In the genomic region with DNA sequence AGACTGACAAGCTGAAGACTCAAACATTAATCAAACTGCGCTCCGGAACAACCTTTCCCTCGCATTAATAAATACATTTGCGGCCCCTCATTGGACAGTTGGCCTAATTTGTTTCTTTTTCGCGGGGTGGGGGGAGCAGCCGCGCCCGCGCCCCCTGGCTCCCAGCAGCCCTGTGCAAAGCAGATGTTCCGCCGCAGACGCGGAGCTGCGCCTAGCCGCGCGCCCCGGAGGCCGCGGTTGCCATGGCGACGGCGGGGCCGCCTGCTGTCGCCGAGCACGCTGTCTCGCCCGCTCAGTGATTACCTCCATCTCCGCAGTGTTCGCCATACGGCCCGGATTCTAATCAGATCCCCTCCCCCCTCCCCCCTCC, we compare ENCODE assay signal across 8 cellular contexts. TPM values are rescaled to one million over a fixed set of nuclear protein-coding genes. Genes with fewer than 3 reads are reported as not detected.
DNase-seq lines count a peak whose midpoint lies in the region; ATAC-seq, FAIRE-seq and TF ChIP-seq lines count a peak whose summit lies in the region.

No MANE protein-coding gene starts in this region.

- H3K9ac ChIP-seq in K562 (ENCODE audit: insufficient read depth in 1 of 2, low read depth in 2 of 2, low read length in 2 of 2), result no peak overlapping the region

- peaks cover 22 to 23% of the 10 kb centered on the region in 2 experiments for H3K4me1 ChIP-seq in K562 (replicated peaks in 1 of 2; ENCODE audit: control insufficient read depth in 2 of 2, insufficient read depth in 2 of 2, low read length in 2 of 2)

- H3K4me1 Mint-ChIP-seq in T-helper 1 cell treated with Interleukin-12 subunit alpha and Interleukin-12 subunit beta and Interleukin-4 antibody, amounts not matched to agents 30 μg/mL and 1 μg/mL, for 36 hours (ENCODE audit: low read depth), result peaks cover 17% of the 10 kb centered on the region

- peaks cover 45% of the 10 kb centered on the region for H3K27me3 Mint-ChIP-seq in T-helper 1 cell treated with Interleukin-12 subunit alpha and Interleukin-12 subunit beta and Interleukin-4 antibody, amounts not matched to agents 30 μg/mL and 1 μg/mL, for 36 hours (ENCODE audit: low read depth)

- H3K36me3 ChIP-seq in K562 (ENCODE audit: control insufficient read depth, insufficient read depth, low read length) (no peaks in the 10 kb centered on the region), kidney epithelial cell (ENCODE audit: control insufficient read depth, insufficient read depth, low read length) (no peaks in the 10 kb centered on the region)

- H3K4me3 ChIP-seq in K562 (peak overlapping the region; percentile 12; the same call in 1 of the 2 replicates), kidney epithelial cell (ENCODE audit: low read depth, low read length) (peak overlapping the region; percentile 36)

- H3K36me3 Mint-ChIP-seq in T-helper 1 cell treated with Interleukin-12 subunit alpha and Interleukin-12 subunit beta and Interleukin-4 antibody, amounts not matched to agents 30 μg/mL and 1 μg/mL, for 36 hours (ENCODE audit: low read depth), result no peaks in the 10 kb centered on the region

- H3K4me3 Mint-ChIP-seq in T-helper 1 cell treated with Interleukin-12 subunit alpha and Interleukin-12 subunit beta and Interleukin-4 antibody, amounts not matched to agents 30 μg/mL and 1 μg/mL, for 36 hours, result peak overlapping the region; percentile 88

- no TSS peak for BruUV-seq in K562 (replicated peaks; lab: Mats Ljungman, UMichigan)

- no peak for TF ChIP-seq EP300 in K562 (IDR thresholded peaks at IDR 0.05; ENCODE audit: low read length)

- no peak for FAIRE-seq in K562 (lab: Jason Lieb, UNC)

- peak; percentile 66 for DNase-seq in ELR (ENCODE audit: low read depth)
- DNase-seq in NAMALWA (ENCODE audit: low spot score), result peak; percentile 86
- peak; percentile 74 to 91 (median 84) for DNase-seq in K562 (ENCODE audit: extremely low read depth in 1 of 4, low spot score in 3 of 4)
- no peak for DNase-seq in kidney epithelial cell (ENCODE audit: low read depth)
- peak in 2 of 3 donors; percentile 25 to 40 for DNase-seq in stimulated activated CD4-positive, alpha-beta T cell treated with anti-CD3 and anti-CD28 coated beads, TNF-alpha, amount 100 ng/mL, for 1 hour (ENCODE audit: low read depth in 3 of 3, low spot score in 1 of 3)

- H3K27me3 ChIP-seq in K562 (ENCODE audit: control insufficient read depth in 2 of 2, insufficient read depth in 2 of 2, low read length in 2 of 2) (no peaks in the 10 kb centered on the region), kidney epithelial cell (ENCODE audit: control insufficient read depth, insufficient read depth, low read length) (peaks cover 7% of the 10 kb centered on the region)

- H3K9me3 ChIP-seq in K562 (replicated peaks; ENCODE audit: control insufficient read depth, insufficient read depth, low read depth, low read length), result no peaks in the 10 kb centered on the region; the same call in 1 of the 2 replicates

- no peaks in the 10 kb centered on the region for H4K20me1 ChIP-seq in K562 (replicated peaks; ENCODE audit: control insufficient read depth, insufficient read depth, low read length)

- WGBS in K562 (ENCODE audit: insufficient coverage, low coverage, missing lambda C conversion rate), result 24% methylated on average over 19 of the region's 34 CpGs

- H3K27ac Mint-ChIP-seq in T-helper 1 cell treated with Interleukin-12 subunit alpha and Interleukin-12 subunit beta and Interleukin-4 antibody, amounts not matched to agents 30 μg/mL and 1 μg/mL, for 36 hours, result peak overlapping the region; percentile 27

- no peaks in the 10 kb centered on the region for H3K79me2 ChIP-seq in K562 (ENCODE audit: control insufficient read depth, insufficient read depth, low read length)

- CTCF ChIA-PET in K562 (lab: Yijun Ruan, JAX; ENCODE audit: low intra/inter-chr PET ratio), result interaction anchor here (0.6 to 1.7 kb wide), 2 partner anchors 119 to 580 kb away, joined by 3 to 6 read pairs; no protein-coding TSS in a partner anchor

- H3K27ac ChIP-seq in K562 (ENCODE audit: extremely low read depth, low read depth, low read length), result no peak overlapping the region

- H3K9me3 Mint-ChIP-seq in T-helper 1 cell treated with Interleukin-12 subunit alpha and Interleukin-12 subunit beta and Interleukin-4 antibody, amounts not matched to agents 30 μg/mL and 1 μg/mL, for 36 hours, result no peaks in the 10 kb centered on the region

- TF ChIP-seq RAD21 in K562 (CRISPR knock-in tag; conservative IDR thresholded peaks at IDR 0.05 in 1 of 2, IDR thresholded peaks at IDR 0.05 in 1 of 2), result no peak

- POLR2A ChIA-PET in K562 (lab: Yijun Ruan, JAX), result interaction anchor here (0.8 to 1.2 kb wide), 6 partner anchors 9 to 41 kb away, joined by 3 to 6 read pairs (median 3); partner anchors contain the start of genes CDK5RAP3 and NFE2L1

- TF ChIP-seq CTCF in K562 (IDR thresholded peaks at IDR 0.05 in 2 of 3, conservative IDR thresholded peaks at IDR 0.05 in 1 of 3; ENCODE audit: insufficient read depth in 2 of 3, low read depth in 1 of 3, low read length in 3 of 3), result 0 out of 6 replicates have a peak, but pooled peaks of 1 of the 3 experiments have one; percentile 3
- TF ChIP-seq CTCF in kidney epithelial cell (IDR thresholded peaks at IDR 0.05; ENCODE audit: insufficient read depth, low read length, poor library complexity, severe bottlenecking), result no peak

- in situ Hi-C loops in K562 (cut with MboI), result no loop called here

- ATAC-seq in K562 (peak; percentile 69), HG03378 (IDR thresholded peaks at IDR 0.05; ENCODE audit: unreplicated experiment) (no peak), HG02763 (IDR thresholded peaks at IDR 0.05; ENCODE audit: unreplicated experiment) (no peak)

- intact Hi-C loops in K562 (cut with micrococcal nuclease), result no loop called here

- peak overlapping the region; percentile 92 for H2AFZ ChIP-seq in K562 (ENCODE audit: low read depth, low read length)

- TF ChIP-seq POLR2A in K562 (conservative IDR thresholded peaks at IDR 0.05), result no peak

- H3K9me1 ChIP-seq in K562 (ENCODE audit: control insufficient read depth, insufficient read depth, low read length), result no peaks in the 10 kb centered on the region

- peak overlapping the region; percentile 69 for H3K4me2 ChIP-seq in K562 (ENCODE audit: insufficient read depth, low read length)

RNA-seq across cellular contexts. Expression of gene COPZ2, which starts 25.5 kb away (rescaled TPM):
- total RNA-seq in K562 (2011; cell fraction: chromatin; rRNA removed; ENCODE audit: low replicate concordance), result 0.46 TPM in 1 of 2 replicates, not detected in the other
- total RNA-seq in K562 (2011; cell fraction: nucleolus; rRNA removed), result 0.66 TPM in 1 of 2 replicates, not detected in the other
- 0.73 and 0.92 TPM in 2 replicates for total RNA-seq in K562 (2011; cell fraction: nucleoplasm; rRNA removed)
- not detected in 2 replicates for total RNA-seq in K562 (2014; rRNA removed)
- not detected in 2 replicates for total RNA-seq in K562 (2014; rRNA removed; fragmentation: Illumina TruSeq; extraction: Trizol)
- not detected in 2 replicates for total RNA-seq in K562 (2015; rRNA removed; fragmentation: Illumina TruSeq; extraction: Trizol)
- total RNA-seq in K562 (2021), result 0.49 TPM in 1 of 2 replicates, not detected in the other
- polyA plus RNA-seq in K562 (2011; rRNA removed), result 0.14 and 0.22 TPM in 2 replicates
- polyA plus RNA-seq in K562 (2011; cell fraction: cytosol; rRNA removed), result 0.13 TPM in 1 of 2 replicates, not detected in the other
- 0.52 and 1.4 TPM in 2 replicates for polyA plus RNA-seq in K562 (2011; cell fraction: nucleus; rRNA removed)
- polyA plus RNA-seq in K562 (2012), result 0.78 TPM in 1 of 2 replicates, not detected in the other
- 0.21 TPM in 1 of 2 replicates, not detected in the other for polyA plus RNA-seq in K562 (2014; fragmentation: Illumina TruSeq; extraction: Trizol)
- polyA plus RNA-seq in K562 (2014; fragmentation: Nextera tagmentation; extraction: Ambion mirVana), result not detected
- polyA plus RNA-seq in K562 (2014; rRNA removed), result not detected in 2 replicates
- polyA minus RNA-seq in K562 (2011; rRNA and poly(A)+ RNA removed), result not detected in 2 replicates
- polyA minus RNA-seq in K562 (2011; cell fraction: cytosol; rRNA and poly(A)+ RNA removed), result not detected in 2 replicates
- polyA minus RNA-seq in K562 (2011; cell fraction: nucleus; rRNA and poly(A)+ RNA removed), result not detected in 2 replicates
- total RNA-seq in kidney epithelial cell, result 3.3 and 3.7 TPM in 2 replicates

RNA-seq across cellular contexts. Expression of gene NFE2L1, which starts 36.0 kb away (rescaled TPM):
- total RNA-seq in K562 (2011; cell fraction: chromatin; rRNA removed; ENCODE audit: low replicate concordance), result 97.0 and 141 TPM in 2 replicates
- total RNA-seq in K562 (2011; cell fraction: nucleolus; rRNA removed), result 104 and 118 TPM in 2 replicates
- total RNA-seq in K562 (2011; cell fraction: nucleoplasm; rRNA removed), result 88.2 and 97.7 TPM in 2 replicates
- total RNA-seq in K562 (2014; rRNA removed), result 18.6 and 22.0 TPM in 2 replicates
- total RNA-seq in K562 (2014; rRNA removed; fragmentation: Illumina TruSeq; extraction: Trizol), result 38.7 and 57.0 TPM in 2 replicates
- 39.7 and 40.5 TPM in 2 replicates for total RNA-seq in K562 (2015; rRNA removed; fragmentation: Illumina TruSeq; extraction: Trizol)
- 61.4 and 67.7 TPM in 2 replicates for total RNA-seq in K562 (2021)
- 57.2 and 59.8 TPM in 2 replicates for polyA plus RNA-seq in K562 (2011; rRNA removed)
- 41.0 and 52.4 TPM in 2 replicates for polyA plus RNA-seq in K562 (2011; cell fraction: cytosol; rRNA removed)
- polyA plus RNA-seq in K562 (2011; cell fraction: nucleus; rRNA removed), result 34.1 and 41.0 TPM in 2 replicates
- 109 and 147 TPM in 2 replicates for polyA plus RNA-seq in K562 (2012)
- polyA plus RNA-seq in K562 (2014; fragmentation: Illumina TruSeq; extraction: Trizol), result 68.1 and 68.6 TPM in 2 replicates
- polyA plus RNA-seq in K562 (2014; fragmentation: Nextera tagmentation; extraction: Ambion mirVana), result 1 to 10 TPM; 2.0 to 2.8 TPM
- polyA plus RNA-seq in K562 (2014; rRNA removed), result 40.7 and 41.4 TPM in 2 replicates
- 79.5 and 101 TPM in 2 replicates for polyA minus RNA-seq in K562 (2011; rRNA and poly(A)+ RNA removed)
- 31.0 and 35.6 TPM in 2 replicates for polyA minus RNA-seq in K562 (2011; cell fraction: cytosol; rRNA and poly(A)+ RNA removed)
- polyA minus RNA-seq in K562 (2011; cell fraction: nucleus; rRNA and poly(A)+ RNA removed), result 12.5 and 16.4 TPM in 2 replicates
- 228 TPM in 2 replicates for total RNA-seq in kidney epithelial cell

RNA-seq across cellular contexts. Expression of gene CDK5RAP3, which starts 41.2 kb away (rescaled TPM):
- 452 and 764 TPM in 2 replicates for total RNA-seq in K562 (2011; cell fraction: chromatin; rRNA removed; ENCODE audit: low replicate concordance)
- total RNA-seq in K562 (2011; cell fraction: nucleolus; rRNA removed), result 478 and 540 TPM in 2 replicates
- total RNA-seq in K562 (2011; cell fraction: nucleoplasm; rRNA removed), result 403 and 415 TPM in 2 replicates
- 85.0 and 91.5 TPM in 2 replicates for total RNA-seq in K562 (2014; rRNA removed)
- total RNA-seq in K562 (2014; rRNA removed; fragmentation: Illumina TruSeq; extraction: Trizol), result 70.8 and 71.7 TPM in 2 replicates
- 67.0 and 73.7 TPM in 2 replicates for total RNA-seq in K562 (2015; rRNA removed; fragmentation: Illumina TruSeq; extraction: Trizol)
- total RNA-seq in K562 (2021), result 113 and 131 TPM in 2 replicates
- polyA plus RNA-seq in K562 (2011; rRNA removed), result 132 and 208 TPM in 2 replicates
- polyA plus RNA-seq in K562 (2011; cell fraction: cytosol; rRNA removed), result 78.0 and 96.3 TPM in 2 replicates
- 1,392 and 1,556 TPM in 2 replicates for polyA plus RNA-seq in K562 (2011; cell fraction: nucleus; rRNA removed)
- polyA plus RNA-seq in K562 (2012), result 134 and 270 TPM in 2 replicates
- polyA plus RNA-seq in K562 (2014; fragmentation: Illumina TruSeq; extraction: Trizol), result 96.7 and 100 TPM in 2 replicates
- 10 to 100 TPM; 44.2 to 73.0 TPM for polyA plus RNA-seq in K562 (2014; fragmentation: Nextera tagmentation; extraction: Ambion mirVana)
- 152 and 202 TPM in 2 replicates for polyA plus RNA-seq in K562 (2014; rRNA removed)
- 81.6 and 111 TPM in 2 replicates for polyA minus RNA-seq in K562 (2011; rRNA and poly(A)+ RNA removed)
- 35.1 and 37.0 TPM in 2 replicates for polyA minus RNA-seq in K562 (2011; cell fraction: cytosol; rRNA and poly(A)+ RNA removed)
- 206 and 291 TPM in 2 replicates for polyA minus RNA-seq in K562 (2011; cell fraction: nucleus; rRNA and poly(A)+ RNA removed)
- total RNA-seq in kidney epithelial cell, result 95.1 and 110 TPM in 2 replicates

RNA-seq across cellular contexts. Expression of gene PRR15L, which starts 54.5 kb away (rescaled TPM):
- total RNA-seq in K562 (2011; cell fraction: chromatin; rRNA removed; ENCODE audit: low replicate concordance), result not detected in 2 replicates
- not detected in 2 replicates for total RNA-seq in K562 (2011; cell fraction: nucleolus; rRNA removed)
- total RNA-seq in K562 (2011; cell fraction: nucleoplasm; rRNA removed), result not detected in 2 replicates
- not detected in 2 replicates for total RNA-seq in K562 (2014; rRNA removed)
- not detected in 2 replicates for total RNA-seq in K562 (2014; rRNA removed; fragmentation: Illumina TruSeq; extraction: Trizol)
- total RNA-seq in K562 (2015; rRNA removed; fragmentation: Illumina TruSeq; extraction: Trizol), result not detected in 2 replicates
- 0.16 TPM in 1 of 2 replicates, not detected in the other for total RNA-seq in K562 (2021)
- polyA plus RNA-seq in K562 (2011; rRNA removed), result not detected in 2 replicates
- not detected in 2 replicates for polyA plus RNA-seq in K562 (2011; cell fraction: cytosol; rRNA removed)
- polyA plus RNA-seq in K562 (2011; cell fraction: nucleus; rRNA removed), result not detected in 2 replicates
- 0.16 and 0.17 TPM in 2 replicates for polyA plus RNA-seq in K562 (2012)
- polyA plus RNA-seq in K562 (2014; fragmentation: Illumina TruSeq; extraction: Trizol), result not detected in 2 replicates
- polyA plus RNA-seq in K562 (2014; fragmentation: Nextera tagmentation; extraction: Ambion mirVana), result under 1 TPM in 1 of 2 experiments, not detected in 1; 0.03 TPM
- not detected in 2 replicates for polyA plus RNA-seq in K562 (2014; rRNA removed)
- not detected in 2 replicates for polyA minus RNA-seq in K562 (2011; rRNA and poly(A)+ RNA removed)
- not detected in 2 replicates for polyA minus RNA-seq in K562 (2011; cell fraction: cytosol; rRNA and poly(A)+ RNA removed)
- not detected in 2 replicates for polyA minus RNA-seq in K562 (2011; cell fraction: nucleus; rRNA and poly(A)+ RNA removed)
- 0.27 and 0.92 TPM in 2 replicates for total RNA-seq in kidney epithelial cell
